In the genomic region with DNA sequence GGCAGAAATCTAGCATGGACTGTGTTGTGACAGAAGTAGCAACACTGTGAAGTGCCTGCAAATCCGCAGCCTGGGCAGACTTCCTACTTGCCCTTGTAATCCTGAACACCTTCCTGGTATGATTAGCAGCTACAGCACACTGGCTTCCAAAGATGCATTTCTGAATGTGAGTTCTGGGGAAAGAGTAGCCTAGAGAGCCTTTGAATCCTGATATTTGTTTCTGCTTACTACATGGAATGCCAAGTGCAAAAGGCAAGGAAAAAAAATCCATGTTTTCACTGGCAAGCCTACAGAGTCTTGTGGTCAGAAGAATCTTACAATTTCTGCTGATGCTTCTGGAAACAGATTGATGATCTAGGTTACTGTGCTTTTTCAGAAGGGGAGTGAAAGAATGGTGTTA, we compare ENCODE assay signal across 11 cellular contexts.
DNase-seq lines count a peak whose midpoint lies in the region; ATAC-seq and TF ChIP-seq lines count a peak whose summit lies in the region.
"Had no signal": no experiment of that assay in that cellular context is flagged by ENCODE, and none has a peak within 500 bp of the region (broad histone marks: within the 10 kb centered on the region; RNA-seq: fewer than 3 reads in every experiment).

No MANE protein-coding gene starts in this region.

- intact Hi-C loops in Panc1 (cut with micrococcal nuclease; ENCODE audit: unreplicated experiment) = no loop called here

- DNase-seq in COLO829 (ENCODE audit: low spot score) = peak; percentile 48
- no peak for DNase-seq in Panc1 (ENCODE audit: low read depth, low spot score)
- peak; percentile 85 for DNase-seq in fibroblast of gingiva (ENCODE audit: low read depth)
- peak; percentile 59 for DNase-seq in non-pigmented ciliary epithelial cell (ENCODE audit: low read depth)
- DNase-seq in central memory CD4-positive, alpha-beta T cell = no peak
- no peak for DNase-seq in NCI-H1048 (lab: John Stamatoyannopoulos, UW)
- DNase-seq in NCI-H510A (lab: John Stamatoyannopoulos, UW) = no peak
- DNase-seq: lower lobe of right lung, NCI-H1694, retina had no signal

- in situ Hi-C loops in Panc1 (cut with HindIII; ENCODE audit: low pct_unique_long_range_greater_than_20kb, low sequenced_read_pairs) = no loop called here

- POLR2A ChIA-PET in Panc1 (lab: Charles Lee) = no interaction called here

- H3K36me3 ChIP-seq in Panc1 (ENCODE audit: control insufficient read depth, insufficient read depth, low read length) = no peaks in the 10 kb centered on the region
- H3K36me3 ChIP-seq: lower lobe of right lung had no signal

- no peaks in the 10 kb centered on the region for H3K27me3 ChIP-seq in Panc1 (ENCODE audit: control insufficient read depth, insufficient read depth, low read length)

- no peak overlapping the region for H3K4me3 ChIP-seq in Panc1 (ENCODE audit: low read depth in 2 of 2, low read length in 2 of 2)
- H3K4me3 ChIP-seq: lower lobe of right lung had no signal

- no TSS peak for BruUV-seq in Panc1 (replicated peaks; lab: Mats Ljungman, UMichigan)

- TF ChIP-seq CTCF in Panc1 (IDR thresholded peaks at IDR 0.05) = no peak

- no peaks in the 10 kb centered on the region for H3K9me3 ChIP-seq in Panc1 (ENCODE audit: control insufficient read depth, insufficient read depth, low read depth, low read length)
- H3K9me3 ChIP-seq: lower lobe of right lung had no signal

- H3K27ac ChIP-seq in Panc1 (ENCODE audit: low read length) = no peak overlapping the region
- H3K27ac ChIP-seq: lower lobe of right lung had no signal

- H3K4me1 ChIP-seq in Panc1 (ENCODE audit: control insufficient read depth, insufficient read depth, low read length) = no peaks in the 10 kb centered on the region

- CTCF ChIA-PET in Panc1 (lab: Charles Lee) = no interaction called here

- ATAC-seq in Panc1 (0 out of 2 replicates have a peak, but pooled peaks have one; percentile 26), GM18520 (IDR thresholded peaks at IDR 0.05; ENCODE audit: unreplicated experiment) (no peak)
- ATAC-seq: lower lobe of right lung had no signal

Comparison
In these comparisons a context has a peak if more than half of its experiments do, and no peak if none do; other contexts are left out.
1. DNase-seq: peak in COLO829 (single experiment), fibroblast of gingiva (single experiment) and non-pigmented ciliary epithelial cell (single experiment); none in Panc1 (single experiment), central memory CD4-positive, alpha-beta T cell (single experiment), NCI-H1048 (single experiment) and NCI-H510A (single experiment).